1 cellular context compared by ENCODE assay signal in the genomic region with DNA sequence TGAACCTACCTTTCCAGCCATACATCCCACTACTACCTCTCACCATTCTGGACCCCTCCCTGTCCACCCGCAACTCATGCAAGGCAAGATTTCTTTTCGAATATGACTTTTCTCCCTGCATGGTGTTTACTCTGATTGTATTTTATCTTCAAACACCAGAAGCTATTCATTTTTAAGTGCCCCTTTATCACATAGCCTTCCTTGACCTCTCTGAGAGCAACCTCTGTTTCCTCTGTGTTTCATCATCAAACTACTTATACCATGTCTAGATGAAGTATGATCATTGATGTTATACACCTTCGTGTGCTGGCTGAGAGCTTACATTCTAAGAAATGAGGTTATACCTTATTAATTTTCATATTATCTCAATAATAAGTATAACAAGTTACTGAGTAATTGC.
TF ChIP-seq lines count a peak whose summit lies in the region.

No MANE protein-coding gene starts in this region.

TF ChIP-seq in K562, 482 proteins besides CTCF, POLR2A, EP300 and RAD21 (continued from another document):
- TF ChIP-seq, protein P1, sequence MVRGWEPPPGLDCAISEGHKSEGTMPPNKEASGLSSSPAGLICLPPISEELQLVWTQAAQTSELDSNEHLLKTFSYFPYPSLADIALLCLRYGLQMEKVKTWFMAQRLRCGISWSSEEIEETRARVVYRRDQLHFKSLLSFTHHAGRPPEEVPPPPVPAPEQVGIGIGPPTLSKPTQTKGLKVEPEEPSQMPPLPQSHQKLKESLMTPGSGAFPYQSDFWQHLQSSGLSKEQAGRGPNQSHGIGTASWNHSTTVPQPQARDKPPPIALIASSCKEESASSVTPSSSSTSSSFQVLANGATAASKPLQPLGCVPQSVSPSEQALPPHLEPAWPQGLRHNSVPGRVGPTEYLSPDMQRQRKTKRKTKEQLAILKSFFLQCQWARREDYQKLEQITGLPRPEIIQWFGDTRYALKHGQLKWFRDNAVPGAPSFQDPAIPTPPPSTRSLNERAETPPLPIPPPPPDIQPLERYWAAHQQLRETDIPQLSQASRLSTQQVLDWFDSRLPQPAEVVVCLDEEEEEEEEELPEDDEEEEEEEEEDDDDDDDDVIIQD (CRISPR knock-in tag; IDR thresholded peaks at IDR 0.05), result no peak
- TF ChIP-seq TAL1 (IDR thresholded peaks at IDR 0.05) (peak; percentile 89), KLF16 (IDR thresholded peaks at IDR 0.05) (peak; percentile 66; the same call in 1 of the 2 replicates), CBFA2T2 (conservative IDR thresholded peaks at IDR 0.05) (peak; percentile 61), MTA2 (IDR thresholded peaks at IDR 0.05; ENCODE audit: low read depth) (0 out of 2 replicates have a peak, but pooled peaks have one; percentile 20), CEBPG (CRISPR knock-in tag; IDR thresholded peaks at IDR 0.05) (no peak; the same call in 1 of the 2 replicates), CEBPG (tag; conservative IDR thresholded peaks at IDR 0.05 in 1 of 2, IDR thresholded peaks at IDR 0.05 in 1 of 2) (peak in 1 of 2 experiments; percentile 83; a peak in 2 of 4 replicates), PML (IDR thresholded peaks at IDR 0.05; ENCODE audit: low read length) (peak; percentile 80; the same call in 1 of the 2 replicates)
- TF ChIP-seq, protein P2, sequence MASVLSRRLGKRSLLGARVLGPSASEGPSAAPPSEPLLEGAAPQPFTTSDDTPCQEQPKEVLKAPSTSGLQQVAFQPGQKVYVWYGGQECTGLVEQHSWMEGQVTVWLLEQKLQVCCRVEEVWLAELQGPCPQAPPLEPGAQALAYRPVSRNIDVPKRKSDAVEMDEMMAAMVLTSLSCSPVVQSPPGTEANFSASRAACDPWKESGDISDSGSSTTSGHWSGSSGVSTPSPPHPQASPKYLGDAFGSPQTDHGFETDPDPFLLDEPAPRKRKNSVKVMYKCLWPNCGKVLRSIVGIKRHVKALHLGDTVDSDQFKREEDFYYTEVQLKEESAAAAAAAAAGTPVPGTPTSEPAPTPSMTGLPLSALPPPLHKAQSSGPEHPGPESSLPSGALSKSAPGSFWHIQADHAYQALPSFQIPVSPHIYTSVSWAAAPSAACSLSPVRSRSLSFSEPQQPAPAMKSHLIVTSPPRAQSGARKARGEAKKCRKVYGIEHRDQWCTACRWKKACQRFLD (CRISPR knock-in tag; IDR thresholded peaks at IDR 0.05), result peak; percentile 21; the same call in 1 of the 2 replicates
- TF ChIP-seq, protein P3, sequence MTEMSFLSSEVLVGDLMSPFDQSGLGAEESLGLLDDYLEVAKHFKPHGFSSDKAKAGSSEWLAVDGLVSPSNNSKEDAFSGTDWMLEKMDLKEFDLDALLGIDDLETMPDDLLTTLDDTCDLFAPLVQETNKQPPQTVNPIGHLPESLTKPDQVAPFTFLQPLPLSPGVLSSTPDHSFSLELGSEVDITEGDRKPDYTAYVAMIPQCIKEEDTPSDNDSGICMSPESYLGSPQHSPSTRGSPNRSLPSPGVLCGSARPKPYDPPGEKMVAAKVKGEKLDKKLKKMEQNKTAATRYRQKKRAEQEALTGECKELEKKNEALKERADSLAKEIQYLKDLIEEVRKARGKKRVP (CRISPR knock-in tag; IDR thresholded peaks at IDR 0.05), result peak; percentile 90
